ENCODE assay signal across 18 cellular contexts in genomic region chr20:35849726-35850125, GRCh38.
DNase-seq lines count a peak whose midpoint lies in the region; ATAC-seq and TF ChIP-seq lines count a peak whose summit lies in the region.
"Had no signal": no experiment of that assay in that cellular context is flagged by ENCODE, and none has a peak within 500 bp of the region (broad histone marks: within the 10 kb centered on the region; RNA-seq: fewer than 3 reads in every experiment).

No MANE protein-coding gene starts in this region.

- H3K27ac ChIP-seq in IMR-90 (ENCODE audit: insufficient read depth, low read length): no peak overlapping the region
- H3K27ac ChIP-seq in neural progenitor cell: peak overlapping the region; percentile 46
- H3K27ac ChIP-seq: esophagus squamous epithelium, ovary, uterus had no signal

- POLR2A ChIA-PET in IMR-90 (lab: Charles Lee; ENCODE audit: unreplicated experiment): interaction anchor here (0.6 kb wide), 2 partner anchors 12 to 13 kb away, joined by 3 to 6 read pairs; no protein-coding TSS in a partner anchor

- H3K4me2 ChIP-seq in IMR-90 (ENCODE audit: low read depth, low read length) (no peak overlapping the region), neural progenitor cell (no peak overlapping the region)

- DNase-seq in Ammon's horn (ENCODE audit: low spot score): peak; percentile 53
- no peak for DNase-seq in IMR-90
- DNase-seq in neural progenitor cell (ENCODE audit: low spot score): no peak
- DNase-seq in RPMI8226: no peak
- DNase-seq in NCI-H1105 treated with DMSO at 0.1 percent for 48 hours (lab: John Stamatoyannopoulos, UW): no peak
- DNase-seq: activated CD4-positive, alpha-beta T cell treated with anti-CD3 and anti-CD28 coated beads for 48 hours; activated effector memory CD4-positive, alpha-beta T cell treated with Interleukin-2 at 50 U/mL for 16 hours; BE2C; EL; esophagus squamous epithelium; NCI-H2171; ovary; stimulated activated CD8-positive, alpha-beta memory T cell treated with anti-CD3 and anti-CD28 coated beads, Interleukin-4, amount 100 ng/mL, for 48 hours; SW 1271; uterus had no signal

- H3K9ac ChIP-seq in IMR-90 (ENCODE audit: low read depth, low read length) (no peak overlapping the region), neural progenitor cell (no peak overlapping the region)

- peaks cover 13% of the 10 kb centered on the region for H3K4me1 Mint-ChIP-seq in brain
- peaks cover 2% of the 10 kb centered on the region for H3K4me1 Mint-ChIP-seq in neural progenitor cell

- TF ChIP-seq CTCF in IMR-90 (conservative IDR thresholded peaks at IDR 0.05; ENCODE audit: low read depth, low read length) (no peak), brain (conservative IDR thresholded peaks at IDR 0.05) (no peak), neural progenitor cell (IDR thresholded peaks at IDR 0.05) (no peak)

- TF ChIP-seq RAD21 in IMR-90 (IDR thresholded peaks at IDR 0.05; ENCODE audit: low read length): no peak

- CTCF ChIA-PET in IMR-90 (lab: Yijun Ruan, JAX): interaction anchor here (0.5 to 2.2 kb wide), 2 partner anchors 35 to 385 kb away, joined by 3 to 5 read pairs; no protein-coding TSS in a partner anchor

- no peak overlapping the region for H4K91ac ChIP-seq in IMR-90 (ENCODE audit: insufficient read depth, low read depth, low read length)

- H2AFZ ChIP-seq in IMR-90 (replicated peaks; ENCODE audit: low read length, poor library complexity) (no peak overlapping the region), neural progenitor cell (replicated peaks) (no peak overlapping the region)

- no peak overlapping the region for H3K23ac ChIP-seq in IMR-90 (ENCODE audit: low read depth, low read length)

- no peaks in the 10 kb centered on the region for H4K20me1 ChIP-seq in IMR-90 (ENCODE audit: insufficient read depth, low read length)
- H4K20me1 ChIP-seq in neural progenitor cell (ENCODE audit: low read depth): peaks cover 9% of the 10 kb centered on the region

- TF ChIP-seq POLR2A in IMR-90 (IDR thresholded peaks at IDR 0.05; ENCODE audit: low read depth, low read length): no peak

- in situ Hi-C loops in IMR-90 (cut with MboI; ENCODE audit: low sequenced_read_pairs): no loop called here

- H3F3A ChIP-seq in neural progenitor cell (ENCODE audit: low read depth): no peaks in the 10 kb centered on the region

- dilution Hi-C loops in IMR-90 (cut with HindIII; ENCODE audit: low sequenced_read_pairs, unreplicated experiment): no loop called here

- H3K27ac Mint-ChIP-seq in brain (peak overlapping the region in 4 of 5 experiments; percentile 81 to 98 (median 88)), neural progenitor cell (no peak overlapping the region)

- ATAC-seq in IMR-90 (ENCODE audit: low read depth) (peak; percentile 51), HG03354 (IDR thresholded peaks at IDR 0.05; ENCODE audit: poor library complexity, severe bottlenecking, unreplicated experiment) (no peak), GM21381 (IDR thresholded peaks at IDR 0.05; ENCODE audit: unreplicated experiment) (no peak)

- H3K18ac ChIP-seq in IMR-90 (ENCODE audit: low read depth, low read length): no peak overlapping the region

- H3K9me3 ChIP-seq in IMR-90 (ENCODE audit: control insufficient read depth, insufficient read depth, low read length) (no peaks in the 10 kb centered on the region), neural progenitor cell (ENCODE audit: low read depth) (no peaks in the 10 kb centered on the region)
- H3K9me3 ChIP-seq: BE2C, esophagus squamous epithelium, ovary, uterus had no signal

- no CpG with 5 or more reads among the region's 4 CpGs for WGBS in IMR-90 (ENCODE audit: extremely low coverage in 2 of 2, insufficient read length in 1 of 2), 2 experiments

- no peak overlapping the region for H4K8ac ChIP-seq in IMR-90 (ENCODE audit: low read depth in 2 of 2, low read length in 2 of 2)

- BruUV-seq in IMR-90 (replicated peaks; lab: Mats Ljungman, UMichigan): no TSS peak

- no peak overlapping the region for H3K14ac ChIP-seq in IMR-90 (replicated peaks; ENCODE audit: low read depth, low read length)

- H3K79me1 ChIP-seq in IMR-90 (ENCODE audit: low read depth in 1 of 2, low read length in 2 of 2): peaks cover 36 to 57% of the 10 kb centered on the region in 2 experiments

- H3K4me1 ChIP-seq in IMR-90 (ENCODE audit: control insufficient read depth, insufficient read depth, low read length): peaks cover 5% of the 10 kb centered on the region
- H3K4me1 ChIP-seq in neural progenitor cell: no peaks in the 10 kb centered on the region
- H3K4me1 ChIP-seq: uterus had no signal

- intact Hi-C loops in IMR-90 (cut with micrococcal nuclease): no loop called here

- H3K36me3 ChIP-seq in IMR-90 (ENCODE audit: control insufficient read depth, insufficient read depth, low read length): peaks cover 12% of the 10 kb centered on the region
- H3K36me3 ChIP-seq in neural progenitor cell: peaks cover 2% of the 10 kb centered on the region
- H3K36me3 ChIP-seq: ovary, uterus had no signal

- H2BK5ac ChIP-seq in IMR-90 (ENCODE audit: low read depth, low read length, poor library complexity, severe bottlenecking): no peak overlapping the region

- H3K4ac ChIP-seq in IMR-90 (ENCODE audit: low read depth, low read length): no peak overlapping the region

- no peak overlapping the region for H2BK120ac ChIP-seq in IMR-90 (ENCODE audit: low read depth, low read length)

- H3K36me3 Mint-ChIP-seq in brain: peaks cover 66% of the 10 kb centered on the region
- H3K36me3 Mint-ChIP-seq in neural progenitor cell: peaks cover 30% of the 10 kb centered on the region

- no peaks in the 10 kb centered on the region for H3K27me3 ChIP-seq in IMR-90 (ENCODE audit: control insufficient read depth, insufficient read depth, low read length)
- H3K27me3 ChIP-seq in neural progenitor cell: no peaks in the 10 kb centered on the region
- H3K27me3 ChIP-seq: BE2C, esophagus squamous epithelium, ovary, uterus had no signal

- peaks cover 8% of the 10 kb centered on the region for H3K79me2 ChIP-seq in neural progenitor cell (ENCODE audit: low read depth)

- H3K9me3 Mint-ChIP-seq in brain: peaks cover 0 to 6% (median 3%) of the 10 kb centered on the region in 5 experiments
- peaks cover 2% of the 10 kb centered on the region for H3K9me3 Mint-ChIP-seq in neural progenitor cell

- H2AK5ac ChIP-seq in IMR-90 (ENCODE audit: low read depth, low read length): no peak overlapping the region

- H4K5ac ChIP-seq in IMR-90 (ENCODE audit: low read depth, low read length): no peak overlapping the region

- H3K27me3 Mint-ChIP-seq in brain (no peaks in the 10 kb centered on the region), neural progenitor cell (ENCODE audit: insufficient read depth, low read depth) (no peaks in the 10 kb centered on the region)

- no peak overlapping the region for H2BK20ac ChIP-seq in IMR-90 (ENCODE audit: low read depth, low read length)

- H3K9me1 ChIP-seq in IMR-90 (ENCODE audit: insufficient read depth, low read length): peaks cover 3% of the 10 kb centered on the region

- H2BK15ac ChIP-seq in IMR-90 (ENCODE audit: low read depth, low read length): no peak overlapping the region

- peak overlapping the region in 2 of 5 experiments; percentile 38 to 47 for H3K4me3 Mint-ChIP-seq in brain
- no peak overlapping the region for H3K4me3 Mint-ChIP-seq in neural progenitor cell

- no peak overlapping the region for H3K56ac ChIP-seq in IMR-90 (ENCODE audit: extremely low read depth, insufficient read depth, low read length)

- no peak overlapping the region for H2AK9ac ChIP-seq in IMR-90 (replicated peaks; ENCODE audit: low read depth, low read length, poor library complexity)

- H3K4me3 ChIP-seq in IMR-90 (ENCODE audit: insufficient read depth, low read depth, low read length) (no peak overlapping the region), neural progenitor cell (no peak overlapping the region)
- H3K4me3 ChIP-seq: esophagus squamous epithelium, ovary, uterus had no signal

TF ChIP-seq in IMR-90, 13 proteins besides CTCF, POLR2A, EP300 and RAD21:
- no peak for TF ChIP-seq NFE2L2 (IDR thresholded peaks at IDR 0.05; ENCODE audit: low read depth, low read length)
- TF ChIP-seq MAZ (IDR thresholded peaks at IDR 0.05; ENCODE audit: borderline replicate concordance, low read depth, low read length): no peak
- TF ChIP-seq FOS (IDR thresholded peaks at IDR 0.05; ENCODE audit: low read depth, low read length): no peak
- TF ChIP-seq ELK1 (IDR thresholded peaks at IDR 0.05; ENCODE audit: borderline replicate concordance, low read depth, low read length): no peak
- no peak for TF ChIP-seq RCOR1 (IDR thresholded peaks at IDR 0.05; ENCODE audit: insufficient replicate concordance, low read length)
- TF ChIP-seq MXI1 (IDR thresholded peaks at IDR 0.05; ENCODE audit: borderline replicate concordance, low read depth, low read length): no peak
- no peak for TF ChIP-seq CEBPB (IDR thresholded peaks at IDR 0.05; ENCODE audit: low read depth, low read length)
- TF ChIP-seq SMC3 (IDR thresholded peaks at IDR 0.05; ENCODE audit: low read depth, low read length): no peak
- TF ChIP-seq RFX5 (IDR thresholded peaks at IDR 0.05; ENCODE audit: low read depth, low read length): no peak
- TF ChIP-seq USF2 (IDR thresholded peaks at IDR 0.05; ENCODE audit: low read depth, low read length): no peak
- no peak for TF ChIP-seq BHLHE40 (IDR thresholded peaks at IDR 0.05; ENCODE audit: low read depth, low read length)
- no peak for TF ChIP-seq CHD1 (IDR thresholded peaks at IDR 0.05; ENCODE audit: low read depth, low read length)
- no peak for TF ChIP-seq MAFK (IDR thresholded peaks at IDR 0.05; ENCODE audit: low read depth, low read length)
